Comparison of ENCODE assay signal across 1 cellular context in genomic region chr12:101884781-101885340, GRCh38.
TF ChIP-seq lines count a peak whose summit lies in the region.

No MANE protein-coding gene starts in this region.

TF ChIP-seq in GM12878, 131 proteins besides CTCF, POLR2A, EP300 and RAD21:
- peak; percentile 80; the same call in 1 of the 2 replicates for TF ChIP-seq ZBTB33 (IDR thresholded peaks at IDR 0.05)
- peak; percentile 54 for TF ChIP-seq MLLT1 (IDR thresholded peaks at IDR 0.05)
